In the genomic region with DNA sequence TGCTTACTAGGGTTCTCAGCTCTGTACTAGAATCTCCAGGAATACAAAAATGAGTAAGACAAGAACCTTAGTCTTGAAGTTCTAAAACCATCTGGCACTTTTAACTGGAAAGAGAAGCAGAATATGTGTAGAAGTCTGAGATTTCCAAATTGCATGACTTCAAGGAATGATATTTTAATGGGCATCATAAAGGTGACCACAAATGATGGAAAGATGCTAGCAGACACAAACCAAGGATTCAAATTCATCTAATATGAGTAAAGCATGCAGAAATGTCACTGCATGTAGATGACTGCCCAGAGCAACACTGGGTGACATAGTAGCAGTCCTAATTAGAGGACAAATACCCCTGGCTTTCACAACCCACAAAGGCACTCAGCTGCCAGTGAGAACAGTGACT, we compare ENCODE assay signal across 34 cellular contexts.
DNase-seq lines count a peak whose midpoint lies in the region; ATAC-seq, FAIRE-seq and TF ChIP-seq lines count a peak whose summit lies in the region.
"Had no signal": no experiment of that assay in that cellular context is flagged by ENCODE, and none has a peak within 500 bp of the region (broad histone marks: within the 10 kb centered on the region; RNA-seq: fewer than 3 reads in every experiment).

No MANE protein-coding gene starts in this region.

- ATAC-seq in heart left ventricle: no peak
- ATAC-seq: activated CD4-positive, CD25-positive, alpha-beta regulatory T cell treated with anti-CD3 and anti-CD28 coated beads, Interleukin-2, amount 50 U/mL, for 24 hours; left cardiac atrium; stimulated activated memory B cell treated with anti-CD40 and anti-IgM and Interleukin-4, amounts not matched to agents 10 μg/mL and 1 μg/mL and 100 μg/mL, for 72 hours had no signal

- H3K4me3 ChIP-seq in AG09309 (ENCODE audit: control insufficient read depth, low read depth, low read length) (no peak overlapping the region), heart left ventricle (no peak overlapping the region)
- H3K4me3 ChIP-seq: dorsolateral prefrontal cortex, esophagus muscularis mucosa, hepatocyte, PC-9, transverse colon had no signal

- intact Hi-C loops in heart left ventricle (cut with DNase I): loop anchor here in 8 of 10 donors (5.0 to 10.0 kb wide), 10 partner anchors 186 to 734 kb away; a partner anchor contains a TSS

- TF ChIP-seq POLR2A in GM12892 (IDR thresholded peaks at IDR 0.05; ENCODE audit: low read depth, low read length): no peak
- no peak for TF ChIP-seq POLR2A in heart left ventricle (IDR thresholded peaks at IDR 0.05)

- H3K9me3 ChIP-seq in heart left ventricle: no peaks in the 10 kb centered on the region
- H3K9me3 ChIP-seq: Caco-2, esophagus muscularis mucosa, transverse colon had no signal

- no peaks in the 10 kb centered on the region for H3K27me3 ChIP-seq in heart left ventricle
- H3K27me3 ChIP-seq: dorsolateral prefrontal cortex, esophagus muscularis mucosa, hepatocyte, transverse colon had no signal

- in situ Hi-C loops in G401 (cut with HindIII; ENCODE audit: low sequenced_read_pairs): no loop called here

- no peak overlapping the region for H3K27ac ChIP-seq in heart left ventricle
- H3K27ac ChIP-seq: C4-2B, dorsolateral prefrontal cortex, esophagus muscularis mucosa, hepatocyte, KMS-11, PC-9, transverse colon had no signal

- peaks cover 0 to 23% (median 12%) of the 10 kb centered on the region in 12 donors for H3K4me1 ChIP-seq in heart left ventricle

- DNase-seq in AG09309 (ENCODE audit: low read depth) (peak; percentile 61), G401 (ENCODE audit: low spot score) (peak; percentile 6), RPMI7951 (ENCODE audit: low read depth) (peak; percentile 24), islet precursor cell (peak; percentile 67), GM12892 (ENCODE audit: insufficient read length) (no peak), NCI-H510A treated with DMSO at 0.1 percent for 48 hours (lab: John Stamatoyannopoulos, UW) (no peak), heart left ventricle (no peak), activated gamma-delta T cell (lab: John Stamatoyannopoulos, UW) (no peak)
- DNase-seq: activated CD4-positive, alpha-beta T cell treated with anti-CD3 and anti-CD28 coated beads, Interleukin-2, amount 50 U/mL, for 48 hours; activated naive CD4-positive, alpha-beta T cell treated with Interleukin-2 at 50 U/mL for 16 hours; activated T-cell treated with anti-CD3 and anti-CD28 coated beads, Interleukin-2, amount 50 U/mL, for 48 hours; Caco-2; DMS53; dorsolateral prefrontal cortex; H7; left cardiac atrium; MV-4-11; NCI-H1436 treated with DMSO at 0.1 percent for 48 hours; NCI-H446; nephron progenitor cell; PC-9; Right ventricle myocardium superior; T-helper 2 cell; transverse colon had no signal

- TF ChIP-seq CTCF in AG09309 (IDR thresholded peaks at IDR 0.05; ENCODE audit: control insufficient read depth, insufficient read depth, low read depth, low read length, missing control alignments) (no peak), heart left ventricle (IDR thresholded peaks at IDR 0.05) (no peak)

- H3K36me3 ChIP-seq in heart left ventricle: no peaks in the 10 kb centered on the region
- H3K36me3 ChIP-seq: esophagus muscularis mucosa, transverse colon had no signal

- FAIRE-seq in GM12892 (lab: Jason Lieb, UNC): no peak
- FAIRE-seq: endometrium, frontal cortex, GM18507, GM19239 had no signal

Comparison
In these comparisons a context has a peak if more than half of its experiments do, and no peak if none do; other contexts are left out.
1. DNase-seq: peak in AG09309 (single experiment), G401 (single experiment), RPMI7951 (single experiment) and islet precursor cell (single experiment); none in GM12892 (single experiment), NCI-H510A treated with DMSO at 0.1 percent for 48 hours (single experiment), heart left ventricle (0 of 5) and activated gamma-delta T cell (single experiment).